14 cellular contexts compared by ENCODE assay signal in genomic region chr14:51302319-51303030, GRCh38.
DNase-seq lines count a peak whose midpoint lies in the region; ATAC-seq and TF ChIP-seq lines count a peak whose summit lies in the region.
"Had no signal": no experiment of that assay in that cellular context is flagged by ENCODE, and none has a peak within 500 bp of the region (broad histone marks: within the 10 kb centered on the region; RNA-seq: fewer than 3 reads in every experiment).

No MANE protein-coding gene starts in this region.

- no peak overlapping the region for H3K9ac ChIP-seq in H9 (ENCODE audit: extremely low read depth, insufficient read length, low read length)

- no peak overlapping the region for H3K18ac ChIP-seq in H9 (ENCODE audit: insufficient read length, low read depth, low read length)

- H3K9me3 ChIP-seq in H9 (ENCODE audit: control insufficient read depth, low read depth, low read length): no peaks in the 10 kb centered on the region
- H3K9me3 ChIP-seq: A549 had no signal

- H2BK12ac ChIP-seq in H9 (ENCODE audit: insufficient read length, low read depth, low read length): no peak overlapping the region

- H3K27ac Mint-ChIP-seq in nephron (peak overlapping the region in 2 of 3 experiments; percentile 7 to 11), H9 (peak overlapping the region in 1 of 3 experiments; percentile 49; a peak in 1 of 7 replicates)
- H3K27ac Mint-ChIP-seq: activated naive CD8-positive, alpha-beta T cell treated with anti-CD3 and anti-CD28 coated beads, Interleukin-2, amount 50 U/mL, for 24 hours; progenitor cell of endocrine pancreas; T-helper 17 cell had no signal

- H4K8ac ChIP-seq in H9 (replicated peaks; ENCODE audit: insufficient read length, low read depth, low read length): no peak overlapping the region

- no peaks in the 10 kb centered on the region for H4K20me1 ChIP-seq in H9 (ENCODE audit: control insufficient read depth, insufficient read depth, insufficient read length)

- DNase-seq in NCI-H1694 treated with DMSO at 0.1 percent for 48 hours (lab: John Stamatoyannopoulos, UW) (peak; percentile 21), NCI-H1694 (lab: John Stamatoyannopoulos, UW) (no peak), NCI-H187 treated with DMSO at 0.1 percent for 48 hours (lab: John Stamatoyannopoulos, UW) (peak; percentile 79), amniotic epithelial cell (ENCODE audit: low read depth) (peak; percentile 24), H9 (no peak), T-helper 1 cell (no peak)
- DNase-seq: activated naive CD8-positive, alpha-beta T cell treated with anti-CD3 and anti-CD28 coated beads, Interleukin-2, amount 50 U/mL, for 24 hours; effector CD4-positive, alpha-beta T cell; stimulated activated CD4-positive, alpha-beta T cell treated with anti-CD3 and anti-CD28 coated beads, Interleukin-4, amount 100 ng/mL, for 24 hours; T-helper 17 cell had no signal

- TF ChIP-seq CTCF in nephron (IDR thresholded peaks at IDR 0.05; ENCODE audit: unreplicated experiment in 3 of 3): no peak
- TF ChIP-seq CTCF in H9 (conservative IDR thresholded peaks at IDR 0.05): no peak

- H3T11ph ChIP-seq in H9 (ENCODE audit: low read length): no peak overlapping the region

- H3K4me1 Mint-ChIP-seq in nephron (peaks cover 43% of the 10 kb centered on the region), H9 (peaks cover 16 to 23% of the 10 kb centered on the region in 2 experiments)

- H3K27me3 Mint-ChIP-seq in nephron (ENCODE audit: low read depth) (peaks cover 8% of the 10 kb centered on the region), H9 (ENCODE audit: low read depth) (no peaks in the 10 kb centered on the region)
- H3K27me3 Mint-ChIP-seq: activated naive CD8-positive, alpha-beta T cell treated with anti-CD3 and anti-CD28 coated beads, Interleukin-2, amount 50 U/mL, for 24 hours; progenitor cell of endocrine pancreas had no signal

- peaks cover 2% of the 10 kb centered on the region; the same call in 1 of the 2 replicates for H3K4me1 ChIP-seq in H9 (ENCODE audit: insufficient read depth, low read length)

- H3K36me3 Mint-ChIP-seq in nephron (ENCODE audit: low read depth) (no peaks in the 10 kb centered on the region), H9 (ENCODE audit: insufficient read depth in 1 of 3, low read depth in 3 of 3) (no peaks in the 10 kb centered on the region)

- no peak for ATAC-seq in HG02763 (IDR thresholded peaks at IDR 0.05; ENCODE audit: unreplicated experiment)
- ATAC-seq: A549; activated naive CD8-positive, alpha-beta T cell treated with anti-CD3 and anti-CD28 coated beads, Interleukin-2, amount 50 U/mL, for 24 hours; T-helper 17 cell had no signal

- H3K4me2 ChIP-seq in H9 (ENCODE audit: insufficient read depth, insufficient read length, low read length): no peak overlapping the region
- H3K4me2 ChIP-seq: A549 had no signal

- H3K56ac ChIP-seq in H9 (ENCODE audit: insufficient read length, low read depth, low read length): no peak overlapping the region

- H2AFZ ChIP-seq in H9 (ENCODE audit: low read length): no peak overlapping the region

- H3K27me3 ChIP-seq in H9 (ENCODE audit: insufficient read depth, low read length): no peaks in the 10 kb centered on the region

- no peak overlapping the region for H4K5ac ChIP-seq in H9 (ENCODE audit: insufficient read length, low read depth, low read length)

- no CpG with 5 or more reads among the region's 3 CpGs for WGBS in H9 (ENCODE audit: extremely low coverage, insufficient read length, low lambda C conversion rate)

- no peak overlapping the region for H2BK15ac ChIP-seq in H9 (ENCODE audit: low read depth, low read length)

- no peak overlapping the region for H2BK120ac ChIP-seq in H9 (ENCODE audit: low read depth, low read length, poor library complexity, severe bottlenecking)

- no peak overlapping the region for H3K4ac ChIP-seq in H9 (ENCODE audit: low read depth, low read length)

- H3K14ac ChIP-seq in H9 (ENCODE audit: insufficient read depth, low read length): no peak overlapping the region

- no peak overlapping the region for H4K91ac ChIP-seq in H9 (ENCODE audit: insufficient read length, low read depth, low read length)

- no peak overlapping the region for H3K4me3 Mint-ChIP-seq in nephron
- H3K4me3 Mint-ChIP-seq in H9: no peak overlapping the region
- H3K4me3 Mint-ChIP-seq: activated naive CD8-positive, alpha-beta T cell treated with anti-CD3 and anti-CD28 coated beads, Interleukin-2, amount 50 U/mL, for 24 hours; T-helper 17 cell had no signal

- no peak overlapping the region for H3K23ac ChIP-seq in H9 (ENCODE audit: insufficient read length, low read depth, low read length)

- H3K79me1 ChIP-seq in H9 (ENCODE audit: insufficient read depth, low read depth, low read length, poor library complexity, severe bottlenecking): no peaks in the 10 kb centered on the region

- H2AK5ac ChIP-seq in H9 (ENCODE audit: insufficient read length, low read length): no peak overlapping the region

- H2BK5ac ChIP-seq in H9 (ENCODE audit: insufficient read length, low read length): no peak overlapping the region

- 0 out of 2 replicates have a peak, but pooled peaks cover 2% of the 10 kb centered on the region for H3K79me2 ChIP-seq in H9 (ENCODE audit: insufficient read depth, low read length)

- no peaks in the 10 kb centered on the region for H3K23me2 ChIP-seq in H9 (ENCODE audit: insufficient read length, low read depth, low read length, poor library complexity, severe bottlenecking)

- H3K27ac ChIP-seq in H9 (ENCODE audit: insufficient read length, low read depth, low read length): no peak overlapping the region

- H2BK20ac ChIP-seq in H9 (ENCODE audit: low read depth, low read length, poor library complexity, severe bottlenecking): no peak overlapping the region

- H3K9me3 Mint-ChIP-seq in nephron (no peaks in the 10 kb centered on the region), H9 (no peaks in the 10 kb centered on the region)

Comparison
In these comparisons a context has a peak if more than half of its experiments do, and no peak if none do; other contexts are left out.
1. DNase-seq: peak in NCI-H1694 treated with DMSO at 0.1 percent for 48 hours (single experiment), NCI-H187 treated with DMSO at 0.1 percent for 48 hours (single experiment) and amniotic epithelial cell (single experiment); none in NCI-H1694 (single experiment), H9 (single experiment) and T-helper 1 cell (0 of 5).